Comparison of ENCODE assay signal across 34 cellular contexts in the genomic region with DNA sequence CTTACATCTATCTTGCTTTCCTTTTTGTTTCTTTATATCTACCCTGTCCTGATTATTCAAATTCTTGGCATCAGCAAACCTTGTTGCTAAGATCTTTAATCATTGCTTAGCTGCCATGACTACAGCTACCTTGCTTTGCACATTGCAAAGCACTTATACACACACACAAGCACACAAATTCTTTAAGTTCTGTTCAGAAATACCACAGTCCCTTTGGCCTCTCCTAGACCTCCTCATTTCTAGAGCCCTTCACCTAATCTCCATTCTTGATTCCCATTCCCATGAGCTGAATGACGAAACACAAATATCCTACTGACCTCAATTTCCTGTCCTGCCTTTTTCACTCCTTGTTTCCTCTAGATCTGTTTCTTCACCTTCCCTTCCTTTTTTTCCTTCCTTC.
"Had no signal": no experiment of that assay in that cellular context is flagged by ENCODE, and none has a peak within 500 bp of the region (broad histone marks: within the 10 kb centered on the region; RNA-seq: fewer than 3 reads in every experiment).

No MANE protein-coding gene starts in this region.

- DNase-seq: activated CD4-positive, alpha-beta T cell treated with anti-CD3 and anti-CD28 coated beads for 36 hours; activated CD4-positive, alpha-beta T cell treated with anti-CD3 and anti-CD28 coated beads, Interleukin-2, amount 10 ng/mL, durations not matched to agents 7 days and 5 days; activated CD4-positive, alpha-beta T cell treated with anti-CD3 and anti-CD28 coated beads, Interleukin-2, amount 50 U/mL, for 48 hours; activated CD8-positive, alpha-beta T cell treated with anti-CD3 and anti-CD28 coated beads, Interleukin-2, amount 10 ng/mL, durations not matched to agents 7 days and 5 days; activated gamma-delta T cell treated with Interleukin-2 at 50 U/mL for 16 hours; activated naive CD4-positive, alpha-beta T cell treated with anti-CD3 and anti-CD28 coated beads for 36 hours; activated T-cell treated with anti-CD3 and anti-CD28 coated beads, Interleukin-2, amount 50 U/mL, for 4 hours; adrenal gland; body of pancreas; Karpas-422; KBM-7; MG63; MV-4-11; NCI-H1092; NCI-H1436 treated with DMSO at 0.1 percent for 48 hours; NCI-H1694 treated with DMSO at 0.1 percent for 48 hours; NCI-H2029; NCI-H345; NCI-H524 treated with DMSO at 0.1 percent for 48 hours; NK-92 treated with Interleukin-12 subunit alpha and Interleukin-12 subunit beta, amount 100 ng/mL, for 24 hours; PC-3; Peyer's patch; SIG-M5; SW 1271; T-helper 1 cell; T-helper 2 cell; T-helper 9 cell had no signal

- H3K27me3 Mint-ChIP-seq: activated CD4-positive, alpha-beta T cell treated with anti-CD3 and anti-CD28 coated beads for 36 hours; activated CD4-positive, alpha-beta T cell treated with anti-CD3 and anti-CD28 coated beads, Interleukin-2, amount 10 ng/mL, durations not matched to agents 7 days and 5 days had no signal

- H3K27ac ChIP-seq: adrenal gland, body of pancreas, breast epithelium, Peyer's patch, RWPE1 had no signal

- H3K4me3 ChIP-seq: adrenal gland, body of pancreas, breast epithelium, MG63, Peyer's patch had no signal

- H3K9me3 ChIP-seq: adrenal gland, body of pancreas, breast epithelium, MG63, Peyer's patch had no signal

- H3K9me3 Mint-ChIP-seq: activated CD4-positive, alpha-beta T cell treated with anti-CD3 and anti-CD28 coated beads, Interleukin-2, amount 10 ng/mL, durations not matched to agents 7 days and 5 days; activated naive CD4-positive, alpha-beta T cell treated with anti-CD3 and anti-CD28 coated beads for 36 hours; activated naive CD4-positive, alpha-beta T cell treated with anti-CD3 and anti-CD28 coated beads, Interleukin-2, amount 50 U/mL, for 72 hours; activated T-helper 1 cell treated with anti-CD3 and anti-CD28 coated beads, Interleukin-12 subunit alpha, Interleukin-12 subunit beta, Interleukin-2, Interleukin-4 antibody, amounts not matched to agents 30 ng/mL and 10 ng/mL and 1 ng/mL, durations not matched to agents 14 hours and 24 hours and 36 hours had no signal

- H3K27me3 ChIP-seq: adrenal gland, body of pancreas, breast epithelium, Peyer's patch had no signal

- H3K27ac Mint-ChIP-seq: activated CD4-positive, alpha-beta T cell treated with anti-CD3 and anti-CD28 coated beads for 36 hours; activated CD4-positive, alpha-beta T cell treated with anti-CD3 and anti-CD28 coated beads, Interleukin-2, amount 10 ng/mL, durations not matched to agents 7 days and 5 days; activated CD8-positive, alpha-beta T cell treated with anti-CD3 and anti-CD28 coated beads, Interleukin-2, amount 10 ng/mL, durations not matched to agents 7 days and 5 days; activated naive CD4-positive, alpha-beta T cell treated with anti-CD3 and anti-CD28 coated beads for 36 hours; activated T-helper 1 cell treated with anti-CD3 and anti-CD28 coated beads, Interleukin-12 subunit alpha, Interleukin-12 subunit beta, Interleukin-2, Interleukin-4 antibody, amounts not matched to agents 30 ng/mL and 10 ng/mL and 1 ng/mL, durations not matched to agents 14 hours and 24 hours and 36 hours had no signal

- FAIRE-seq: astrocyte had no signal

- H3K36me3 Mint-ChIP-seq: activated naive CD4-positive, alpha-beta T cell treated with anti-CD3 and anti-CD28 coated beads, Interleukin-2, amount 50 U/mL, for 72 hours had no signal

- H3K36me3 ChIP-seq: adrenal gland, breast epithelium, MG63, Peyer's patch had no signal

- H3K4me1 ChIP-seq: adrenal gland, body of pancreas, breast epithelium, Peyer's patch had no signal

- H3K4me3 Mint-ChIP-seq: activated CD4-positive, alpha-beta T cell treated with anti-CD3 and anti-CD28 coated beads for 36 hours; activated CD4-positive, alpha-beta T cell treated with anti-CD3 and anti-CD28 coated beads, Interleukin-2, amount 10 ng/mL, durations not matched to agents 7 days and 5 days; activated CD8-positive, alpha-beta T cell treated with anti-CD3 and anti-CD28 coated beads, Interleukin-2, amount 10 ng/mL, durations not matched to agents 7 days and 5 days; activated naive CD4-positive, alpha-beta T cell treated with anti-CD3 and anti-CD28 coated beads for 36 hours; activated T-cell treated with anti-CD3 and anti-CD28 coated beads, Interleukin-2, amount 50 U/mL, for 4 hours; activated T-helper 1 cell treated with anti-CD3 and anti-CD28 coated beads, Interleukin-12 subunit alpha, Interleukin-12 subunit beta, Interleukin-2, Interleukin-4 antibody, amounts not matched to agents 30 ng/mL and 10 ng/mL and 1 ng/mL, durations not matched to agents 14 hours and 24 hours and 36 hours had no signal

- ATAC-seq: activated CD4-positive, alpha-beta T cell treated with anti-CD3 and anti-CD28 coated beads for 36 hours; activated CD4-positive, CD25-positive, alpha-beta regulatory T cell treated with anti-CD3 and anti-CD28 coated beads, Interleukin-2, amount 50 U/mL, for 24 hours; activated CD8-positive, alpha-beta T cell treated with anti-CD3 and anti-CD28 coated beads, Interleukin-2, amount 10 ng/mL, durations not matched to agents 7 days and 5 days; activated naive CD4-positive, alpha-beta T cell treated with anti-CD3 and anti-CD28 coated beads, Interleukin-2, amount 50 U/mL, for 72 hours; activated T-cell treated with anti-CD3 and anti-CD28 coated beads, Interleukin-2, amount 50 U/mL, for 4 hours; body of pancreas; PC-3; Right ventricle myocardium inferior had no signal

- H3K4me1 Mint-ChIP-seq: activated CD4-positive, alpha-beta T cell treated with anti-CD3 and anti-CD28 coated beads for 36 hours; activated CD4-positive, alpha-beta T cell treated with anti-CD3 and anti-CD28 coated beads, Interleukin-2, amount 10 ng/mL, durations not matched to agents 7 days and 5 days had no signal
